9 cellular contexts compared by ENCODE assay signal in genomic region chr10:71218046-71218832, GRCh38. TPM values are rescaled to one million over a fixed set of nuclear protein-coding genes. Genes with fewer than 3 reads are reported as not detected.
A peak's percentile ranks its signal among the peaks of the same experiment; 100 is the strongest.
DNase-seq lines count a peak whose midpoint lies in the region; ATAC-seq and TF ChIP-seq lines count a peak whose summit lies in the region.
"Had no signal": no experiment of that assay in that cellular context is flagged by ENCODE, and none has a peak within 500 bp of the region (broad histone marks: within the 10 kb centered on the region; RNA-seq: fewer than 3 reads in every experiment).

No MANE protein-coding gene starts in this region.

- H3K9me3 ChIP-seq in GM23248 (ENCODE audit: low read depth) (no peaks in the 10 kb centered on the region), T-helper 17 cell (ENCODE audit: control insufficient read depth, low read length, poor library complexity, severe bottlenecking) (no peaks in the 10 kb centered on the region), left ventricle myocardium inferior (replicated peaks) (no peaks in the 10 kb centered on the region), gastrocnemius medialis (no peaks in the 10 kb centered on the region)

- no peaks in the 10 kb centered on the region for H4K20me1 ChIP-seq in GM23248 (ENCODE audit: insufficient read depth)

- H3K4me3 ChIP-seq in GM23248 (peak overlapping the region; percentile 80), left ventricle myocardium inferior (peak overlapping the region; percentile 70), gastrocnemius medialis (peak overlapping the region; percentile 57 to 82 (median 62))

- peak; percentile 20 for TF ChIP-seq CTCF in left ventricle myocardium inferior (IDR thresholded peaks at IDR 0.05; ENCODE audit: borderline replicate concordance)
- TF ChIP-seq CTCF in gastrocnemius medialis (IDR thresholded peaks at IDR 0.05 in 4 of 5, conservative IDR thresholded peaks at IDR 0.05 in 1 of 5): no peak

- H3K36me3 ChIP-seq in GM23248 (ENCODE audit: low read depth) (no peaks in the 10 kb centered on the region), left ventricle myocardium inferior (no peaks in the 10 kb centered on the region), gastrocnemius medialis (no peaks in the 10 kb centered on the region)

- H3K36me3 Mint-ChIP-seq in T-helper 17 cell (ENCODE audit: low read depth): peaks cover 5% of the 10 kb centered on the region
- H3K36me3 Mint-ChIP-seq: IgD-negative memory B cell had no signal

- H3K9me2 ChIP-seq in GM23248 (ENCODE audit: insufficient read depth): no peaks in the 10 kb centered on the region

- peak overlapping the region; percentile 94 for H2AFZ ChIP-seq in GM23248

- peaks cover 64% of the 10 kb centered on the region for H3K27me3 Mint-ChIP-seq in T-helper 17 cell

- H3K27ac ChIP-seq in GM23248 (no peak overlapping the region), left ventricle myocardium inferior (replicated peaks) (peak overlapping the region; percentile 77), gastrocnemius medialis (peak overlapping the region in 1 of 4 donors; percentile 44)

- WGBS in GM23248 (ENCODE audit: low coverage in 1 of 2, low lambda C conversion rate in 2 of 2, missing lambda C conversion rate in 2 of 2), 2 experiments: 59 to 75% methylated on average over 2 to 5 of the region's 5 CpGs

- in situ Hi-C loops in GM23248 (cut with MboI) (no loop called here), gastrocnemius medialis (cut with MboI; ENCODE audit: low sequenced_read_pairs in 4 of 4) (loop anchor here in 1 of 4 donors (5.0 kb wide), 1 partner anchor 54 kb away; no protein-coding TSS in a partner anchor)

- H3K4me1 Mint-ChIP-seq in T-helper 17 cell: peaks cover 15% of the 10 kb centered on the region

- H3F3A ChIP-seq in GM23248 (ENCODE audit: insufficient read depth): no peaks in the 10 kb centered on the region

- H3K4me2 ChIP-seq in GM23248 (ENCODE audit: unreplicated experiment): peak overlapping the region; percentile 97

- no peaks in the 10 kb centered on the region for H3K27me3 ChIP-seq in GM23248 (replicated peaks; ENCODE audit: insufficient read depth)
- no peaks in the 10 kb centered on the region for H3K27me3 ChIP-seq in left ventricle myocardium inferior (ENCODE audit: low read depth)
- H3K27me3 ChIP-seq in gastrocnemius medialis: no peaks in the 10 kb centered on the region

- no peak for TF ChIP-seq POLR2A in gastrocnemius medialis (IDR thresholded peaks at IDR 0.05)
- TF ChIP-seq POLR2A in erythroblast (IDR thresholded peaks at IDR 0.05; ENCODE audit: low read length): no peak

- ATAC-seq in T-helper 17 cell (no peak), gastrocnemius medialis (peak in 1 of 2 donors; percentile 16), GM19455 (IDR thresholded peaks at IDR 0.05; ENCODE audit: unreplicated experiment) (no peak)

- H3K4me3 Mint-ChIP-seq in T-helper 17 cell: peak overlapping the region; percentile 78

- peaks cover 19% of the 10 kb centered on the region for H3K79me2 ChIP-seq in GM23248 (ENCODE audit: insufficient read depth)

- peak overlapping the region; percentile 81 for H3K9ac ChIP-seq in GM23248

- no peak overlapping the region for H3K27ac Mint-ChIP-seq in T-helper 17 cell

- intact Hi-C loops in left ventricle myocardium inferior (cut with micrococcal nuclease) (no loop called here), gastrocnemius medialis (cut with DNase I; ENCODE audit: low total_unique reads) (no loop called here)

- H3K4me1 ChIP-seq in GM23248 (ENCODE audit: insufficient read depth) (peaks cover 14% of the 10 kb centered on the region), left ventricle myocardium inferior (peaks cover 93% of the 10 kb centered on the region), gastrocnemius medialis (peaks cover 8 to 29% of the 10 kb centered on the region in 2 donors)

- DNase-seq in GM23248 (peak; percentile 63), T-helper 17 cell (no peak), left ventricle myocardium inferior (no peak), gastrocnemius medialis (peak in 1 of 2 donors; percentile 17), AML-193 (lab: John Stamatoyannopoulos, UW) (no peak), erythroblast (lab: John Stamatoyannopoulos, UW) (no peak)
- no peak for DNase-seq in activated T-cell treated with anti-CD3 and anti-CD28 coated beads, Interleukin-2, amount 50 U/mL, for 1 hour

RNA-seq across cellular contexts. Expression of gene UNC5B, which starts 5.9 kb away (rescaled TPM):
- total RNA-seq in GM23248 (2014; rRNA removed; shearing (Covaris generic)): 6.4 and 6.5 TPM in 2 replicates
- polyA plus RNA-seq in GM23248 (2016; fragmentation: Nextera tagmentation; extraction: Ambion mirVana): 2.7 and 3.0 TPM in 2 replicates
- total RNA-seq in T-helper 17 cell: not detected
- 15.6 TPM for total RNA-seq in left ventricle myocardium inferior
- 1 to 10 TPM in 2 of 4 donors, under 1 TPM in 2; 0.65 to 1.2 (median 0.90) TPM for total RNA-seq in gastrocnemius medialis
- polyA plus RNA-seq: IgD-negative memory B cell had no signal
